In genomic region chr11:47857485-47858168, GRCh38 we compare ENCODE assay signal across 1 cellular context.
TF ChIP-seq lines count a peak whose summit lies in the region.

No MANE protein-coding gene starts in this region.

TF ChIP-seq in WTC11, 78 proteins besides CTCF, POLR2A, EP300 and RAD21 (continued from another document):
- TF ChIP-seq AFF4 (CRISPR knock-in tag; IDR thresholded peaks at IDR 0.05; ENCODE audit: borderline replicate concordance): no peak
- no peak for TF ChIP-seq MYBL2 (CRISPR knock-in tag; IDR thresholded peaks at IDR 0.05)
- TF ChIP-seq ATF2 (CRISPR knock-in tag; IDR thresholded peaks at IDR 0.05; ENCODE audit: borderline replicate concordance, low read depth): no peak
- no peak for TF ChIP-seq SOX15 (CRISPR knock-in tag; IDR thresholded peaks at IDR 0.05)
- TF ChIP-seq OVOL2 (CRISPR knock-in tag; IDR thresholded peaks at IDR 0.05; ENCODE audit: borderline replicate concordance): no peak
- TF ChIP-seq ZNF138 (CRISPR knock-in tag; conservative IDR thresholded peaks at IDR 0.05): no peak
